24 cellular contexts compared by ENCODE assay signal in genomic region chr12:20560935-20561334, GRCh38.
"Had no signal": no experiment of that assay in that cellular context is flagged by ENCODE, and none has a peak within 500 bp of the region (broad histone marks: within the 10 kb centered on the region; RNA-seq: fewer than 3 reads in every experiment).

No MANE protein-coding gene starts in this region.

- H3K4me1 ChIP-seq: psoas muscle had no signal

- H3K27ac ChIP-seq: ovary, psoas muscle, VCaP had no signal

- H3K27me3 ChIP-seq: ovary had no signal

- H3K36me3 ChIP-seq: ovary had no signal

- FAIRE-seq: TTC549, urothelium cell line had no signal

- H3K4me3 ChIP-seq: ovary, psoas muscle had no signal

- H3K9me3 ChIP-seq: ovary, psoas muscle had no signal

- DNase-seq: activated CD4-positive, alpha-beta T cell treated with anti-CD3 and anti-CD28 coated beads for 4 hours; activated CD4-positive, alpha-beta T cell treated with anti-CD3 and anti-CD28 coated beads, Interleukin-2, amount 50 U/mL, for 4 hours; activated naive CD4-positive, alpha-beta T cell; activated T-cell treated with anti-CD3 and anti-CD28 coated beads for 4 hours; activated T-cell treated with anti-CD3 and anti-CD28 coated beads, Interleukin-2, amount 50 U/mL, for 72 hours; anterior cingulate cortex; caudate nucleus; endodermal cell; foreskin fibroblast; islet precursor cell; mammary epithelial cell; naive B cell; nephron progenitor cell; ovary; psoas muscle; stimulated activated CD4-positive, alpha-beta T cell treated with anti-CD3 and anti-CD28 coated beads, Interleukin-2, amount 100 ng/mL, for 48 hours; stimulated activated naive CD4-positive, alpha-beta T cell treated with Interleukin-2 at 50 U/mL for 16 hours; T-helper 9 cell; trophoblast cell had no signal

- ATAC-seq: activated naive CD4-positive, alpha-beta T cell treated with anti-CD3 and anti-CD28 coated beads, Interleukin-2, amount 50 U/mL, for 72 hours; activated T-cell treated with anti-CD3 and anti-CD28 coated beads, Interleukin-2, amount 50 U/mL, for 72 hours; esophagus mucosa; psoas muscle had no signal
